26 cellular contexts compared by ENCODE assay signal in the genomic region with DNA sequence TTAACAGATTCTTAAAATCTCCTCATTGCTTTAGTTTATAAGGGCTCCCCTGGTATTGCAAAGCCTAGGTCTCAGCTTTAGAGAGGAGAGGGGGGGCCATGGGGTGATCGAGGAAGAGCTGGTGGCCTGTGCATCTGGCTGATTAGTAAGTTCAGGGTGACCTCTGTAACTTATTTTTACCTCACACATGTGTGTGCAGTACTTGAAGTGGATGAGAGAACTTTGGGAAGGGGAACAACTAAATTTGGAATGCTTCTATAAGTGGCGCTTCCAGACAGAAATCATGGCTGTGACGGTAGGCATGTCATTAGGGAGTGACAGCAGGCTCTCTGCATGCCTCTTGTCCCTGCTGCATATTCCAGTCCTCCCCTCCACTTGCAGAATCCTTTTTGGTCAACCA. TPM values are rescaled to one million over a fixed set of nuclear protein-coding genes. Genes with fewer than 3 reads are reported as not detected.
"Had no signal": no experiment of that assay in that cellular context is flagged by ENCODE, and none has a peak within 500 bp of the region (broad histone marks: within the 10 kb centered on the region; RNA-seq: fewer than 3 reads in every experiment).

No MANE protein-coding gene starts in this region.

- H3K9me3 Mint-ChIP-seq: immature natural killer cell had no signal

- H3K36me3 Mint-ChIP-seq: immature natural killer cell; naive thymus-derived CD4-positive, alpha-beta T cell had no signal

- H3K9me3 ChIP-seq: esophagus muscularis mucosa, gastroesophageal sphincter, psoas muscle, right lobe of liver, thyroid gland had no signal

- H3K4me1 Mint-ChIP-seq: immature natural killer cell; naive thymus-derived CD4-positive, alpha-beta T cell had no signal

- H3K4me3 Mint-ChIP-seq: immature natural killer cell; mesothelial cell of epicardium; naive thymus-derived CD4-positive, alpha-beta T cell; nephron; type B pancreatic cell had no signal

- H3K36me3 ChIP-seq: esophagus muscularis mucosa, gastroesophageal sphincter, right lobe of liver, stomach, thyroid gland had no signal

- H3K4me2 ChIP-seq: smooth muscle cell had no signal

- H3K27ac ChIP-seq: coronary artery, esophagus muscularis mucosa, foreskin keratinocyte, gastroesophageal sphincter, psoas muscle, right lobe of liver, stomach had no signal

- H3K4me3 ChIP-seq: coronary artery, esophagus muscularis mucosa, gastroesophageal sphincter, psoas muscle, right lobe of liver, smooth muscle cell, stomach, thyroid gland had no signal

- ATAC-seq: foreskin keratinocyte; gastroesophageal sphincter; naive thymus-derived CD4-positive, alpha-beta T cell; psoas muscle; right lobe of liver had no signal

- H3K27ac Mint-ChIP-seq: immature natural killer cell; mesothelial cell of epicardium; naive thymus-derived CD4-positive, alpha-beta T cell; type B pancreatic cell had no signal

- H3K4me1 ChIP-seq: foreskin keratinocyte, right lobe of liver, stomach had no signal

- H3K27me3 Mint-ChIP-seq: type B pancreatic cell had no signal

- DNase-seq: dermis blood vessel endothelial cell; effector memory CD4-positive, alpha-beta T cell; foreskin keratinocyte; hypothalamus; immature natural killer cell; islet precursor cell; kidney glomerular epithelial cell; mesenchymal stem cell; naive thymus-derived CD4-positive, alpha-beta T cell; nucleus accumbens; psoas muscle; right lobe of liver; stimulated activated CD4-positive, alpha-beta T cell treated with anti-CD3 and anti-CD28 coated beads, Interleukin-12 subunit alpha, Interleukin-12 subunit beta, amount 100 ng/mL, for 4 hours; stimulated activated CD4-positive, alpha-beta T cell treated with anti-CD3 and anti-CD28 coated beads, Interleukin-1b, Interleukin-23, amount 100 ng/mL, for 48 hours; stimulated activated CD4-positive, alpha-beta T cell treated with anti-CD3 and anti-CD28 coated beads, Interleukin-4, amount 100 ng/mL, for 1 hour; stimulated activated CD8-positive, alpha-beta memory T cell treated with anti-CD3 and anti-CD28 coated beads, Interleukin-4, amount 100 ng/mL, for 48 hours; stimulated activated naive CD4-positive, alpha-beta T cell treated with Interleukin-2 at 50 U/mL for 16 hours; stomach; thyroid gland had no signal

- H3K27me3 ChIP-seq: esophagus muscularis mucosa, foreskin keratinocyte, gastroesophageal sphincter, right lobe of liver, stomach, thyroid gland had no signal

RNA-seq across cellular contexts. Expression of gene FRAS1, which starts 41.9 kb away (rescaled TPM):
- polyA plus RNA-seq: immature natural killer cell; naive thymus-derived CD4-positive, alpha-beta T cell had no signal
